In the genomic region with DNA sequence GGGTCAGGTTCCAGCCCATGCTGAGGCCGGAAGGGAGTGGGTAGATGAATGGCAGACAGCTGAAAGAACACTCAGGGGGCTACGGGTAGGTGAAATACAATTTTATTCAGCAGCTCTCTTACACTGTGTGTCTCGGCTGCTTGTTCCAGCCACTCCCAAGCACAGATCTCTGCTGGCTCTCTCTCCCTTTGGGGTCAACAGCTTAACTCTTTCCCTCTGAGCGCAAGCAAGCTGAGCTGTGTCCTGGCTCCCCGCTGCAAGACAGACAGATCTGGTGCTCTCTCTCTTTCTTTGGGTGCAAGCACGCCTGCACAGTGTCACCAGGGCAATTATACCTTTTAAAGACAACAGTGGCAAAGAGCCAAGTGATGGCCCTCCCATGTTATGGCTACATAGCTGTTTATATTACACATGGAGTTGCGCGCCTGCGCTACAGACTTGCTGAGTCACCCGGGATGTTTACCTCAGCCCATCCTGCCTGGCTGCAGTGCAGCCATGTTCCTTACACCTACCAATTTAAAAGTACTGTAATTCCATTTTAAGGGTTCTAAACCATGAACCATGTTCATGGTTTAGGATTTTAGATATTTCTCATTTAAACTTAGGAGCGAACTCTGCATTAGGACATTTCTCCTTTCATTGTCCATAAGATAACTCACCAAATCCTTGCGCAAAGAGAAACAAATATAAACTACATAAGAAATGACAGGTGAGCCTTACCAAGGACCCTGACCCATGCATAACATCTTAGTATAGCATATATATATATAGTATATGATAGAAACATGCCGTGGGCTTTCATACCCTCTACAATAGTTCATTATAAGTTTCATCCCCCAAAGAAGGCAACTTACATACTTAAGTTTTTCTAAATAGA, we compare ENCODE assay signal across 11 cellular contexts.
DNase-seq lines count a peak whose midpoint lies in the region; ATAC-seq and TF ChIP-seq lines count a peak whose summit lies in the region.
"Had no signal": no experiment of that assay in that cellular context is flagged by ENCODE, and none has a peak within 500 bp of the region (broad histone marks: within the 10 kb centered on the region; RNA-seq: fewer than 3 reads in every experiment).

No MANE protein-coding gene starts in this region.

- H3K36me3 ChIP-seq in brain microvascular endothelial cell (replicated peaks) (no peaks in the 10 kb centered on the region), mucosa of descending colon (ENCODE audit: low read depth) (no peaks in the 10 kb centered on the region)

- H3K27ac ChIP-seq in brain microvascular endothelial cell = no peak overlapping the region

- no peak overlapping the region for H3K27ac Mint-ChIP-seq in natural killer cell
- H3K27ac Mint-ChIP-seq in activated naive CD8-positive, alpha-beta T cell treated with anti-CD3 and anti-CD28 coated beads, Interleukin-2, amount 50 U/mL, for 24 hours = no peak overlapping the region
- H3K27ac Mint-ChIP-seq: activated naive CD8-positive, alpha-beta T cell treated with anti-CD3 and anti-CD28 coated beads, Interleukin-2, amount 10 ng/mL, durations not matched to agents 7 days and 5 days had no signal

- peaks cover 9% of the 10 kb centered on the region for H3K4me1 ChIP-seq in mucosa of descending colon (ENCODE audit: low read depth)

- ATAC-seq in mucosa of descending colon (peak; percentile 69), natural killer cell (no peak), HG02610 (IDR thresholded peaks at IDR 0.05; ENCODE audit: unreplicated experiment) (no peak)
- no peak for ATAC-seq in activated naive CD8-positive, alpha-beta T cell treated with anti-CD3 and anti-CD28 coated beads, Interleukin-2, amount 50 U/mL, for 24 hours
- ATAC-seq: GM12878 had no signal

- no peaks in the 10 kb centered on the region for H3K27me3 ChIP-seq in brain microvascular endothelial cell (replicated peaks)

- no peaks in the 10 kb centered on the region for H3K27me3 Mint-ChIP-seq in natural killer cell (ENCODE audit: low read depth in 2 of 2)
- no peaks in the 10 kb centered on the region for H3K27me3 Mint-ChIP-seq in activated naive CD8-positive, alpha-beta T cell treated with anti-CD3 and anti-CD28 coated beads, Interleukin-2, amount 50 U/mL, for 24 hours
- H3K27me3 Mint-ChIP-seq: activated naive CD8-positive, alpha-beta T cell treated with anti-CD3 and anti-CD28 coated beads, Interleukin-2, amount 10 ng/mL, durations not matched to agents 7 days and 5 days had no signal

- H3K4me3 ChIP-seq in brain microvascular endothelial cell (ENCODE audit: low read depth, low read length) (no peak overlapping the region), mucosa of descending colon (no peak overlapping the region)
- H3K4me3 ChIP-seq: GM12878 had no signal

- no peaks in the 10 kb centered on the region for H3K9me3 ChIP-seq in mucosa of descending colon

- peak; percentile 78 for DNase-seq in ELR (ENCODE audit: low read depth)
- DNase-seq in NCI-H2107 (lab: John Stamatoyannopoulos, UW) = peak; percentile 59
- peak; percentile 60 for DNase-seq in brain microvascular endothelial cell
- DNase-seq in mucosa of descending colon = peak in 1 of 3 donors; percentile 23
- no peak for DNase-seq in natural killer cell
- no peak for DNase-seq in nucleus accumbens (lab: John Stamatoyannopoulos, UW)
- no peak for DNase-seq in activated naive CD8-positive, alpha-beta T cell treated with anti-CD3 and anti-CD28 coated beads, Interleukin-2, amount 50 U/mL, for 24 hours
- DNase-seq: activated naive CD8-positive, alpha-beta T cell treated with anti-CD3 and anti-CD28 coated beads, Interleukin-2, amount 10 ng/mL, durations not matched to agents 7 days and 5 days; T-helper 9 cell had no signal

- intact Hi-C loops in mucosa of descending colon (cut with DNase I, micrococcal nuclease) = no loop called here
- intact Hi-C loops in natural killer cell (cut with micrococcal nuclease) = no loop called here

- no peak overlapping the region for H3K4me3 Mint-ChIP-seq in natural killer cell
- no peak overlapping the region for H3K4me3 Mint-ChIP-seq in activated naive CD8-positive, alpha-beta T cell treated with anti-CD3 and anti-CD28 coated beads, Interleukin-2, amount 50 U/mL, for 24 hours
- H3K4me3 Mint-ChIP-seq: activated naive CD8-positive, alpha-beta T cell treated with anti-CD3 and anti-CD28 coated beads, Interleukin-2, amount 10 ng/mL, durations not matched to agents 7 days and 5 days had no signal

- H3K36me3 Mint-ChIP-seq in natural killer cell = no peaks in the 10 kb centered on the region
- H3K36me3 Mint-ChIP-seq in activated naive CD8-positive, alpha-beta T cell treated with anti-CD3 and anti-CD28 coated beads, Interleukin-2, amount 50 U/mL, for 24 hours (ENCODE audit: low read depth) = peaks cover 5% of the 10 kb centered on the region
- H3K36me3 Mint-ChIP-seq: activated naive CD8-positive, alpha-beta T cell treated with anti-CD3 and anti-CD28 coated beads, Interleukin-2, amount 10 ng/mL, durations not matched to agents 7 days and 5 days had no signal

- no peaks in the 10 kb centered on the region for H3K9me3 Mint-ChIP-seq in natural killer cell
- H3K9me3 Mint-ChIP-seq in activated naive CD8-positive, alpha-beta T cell treated with anti-CD3 and anti-CD28 coated beads, Interleukin-2, amount 50 U/mL, for 24 hours = no peaks in the 10 kb centered on the region
- H3K9me3 Mint-ChIP-seq: activated naive CD8-positive, alpha-beta T cell treated with anti-CD3 and anti-CD28 coated beads, Interleukin-2, amount 10 ng/mL, durations not matched to agents 7 days and 5 days had no signal

- in situ Hi-C loops in brain microvascular endothelial cell (cut with HindIII; ENCODE audit: low pct_ligation_motif_present, low sequenced_read_pairs) = no loop called here

- peaks cover 0 to 8% of the 10 kb centered on the region in 2 donors for H3K4me1 Mint-ChIP-seq in natural killer cell
- peaks cover 2% of the 10 kb centered on the region for H3K4me1 Mint-ChIP-seq in activated naive CD8-positive, alpha-beta T cell treated with anti-CD3 and anti-CD28 coated beads, Interleukin-2, amount 50 U/mL, for 24 hours

- TF ChIP-seq CTCF in brain microvascular endothelial cell (IDR thresholded peaks at IDR 0.05; ENCODE audit: low read depth, low read length, missing control alignments) = no peak
- no peak for TF ChIP-seq CTCF in mucosa of descending colon (IDR thresholded peaks at IDR 0.05)
- no peak for TF ChIP-seq CTCF in natural killer cell (IDR thresholded peaks at IDR 0.05)

Comparison
In these comparisons a context has a peak if more than half of its experiments do, and no peak if none do; other contexts are left out.
1. DNase-seq: peak in ELR (single experiment), NCI-H2107 (single experiment) and brain microvascular endothelial cell (single experiment); none in natural killer cell (single experiment), nucleus accumbens (0 of 56) and activated naive CD8-positive, alpha-beta T cell treated with anti-CD3 and anti-CD28 coated beads, Interleukin-2, amount 50 U/mL, for 24 hours (single experiment).